18 cellular contexts compared by ENCODE assay signal in genomic region chr14:64447890-64448667, GRCh38. TPM values are rescaled to one million over a fixed set of nuclear protein-coding genes. Genes with fewer than 3 reads are reported as not detected.
DNase-seq lines count a peak whose midpoint lies in the region; ATAC-seq and TF ChIP-seq lines count a peak whose summit lies in the region.
"Had no signal": no experiment of that assay in that cellular context is flagged by ENCODE, and none has a peak within 500 bp of the region (broad histone marks: within the 10 kb centered on the region; RNA-seq: fewer than 3 reads in every experiment).

No MANE protein-coding gene starts in this region.

- TF ChIP-seq CTCF in nephron progenitor cell (IDR thresholded peaks at IDR 0.05), result no peak

- CTCF ChIA-PET in activated naive CD4-positive, alpha-beta T cell treated with anti-CD3 and anti-CD28 coated beads for 36 hours (lab: Charles Lee), result interaction anchor here (0.9 to 1.3 kb wide), 4 partner anchors 18 to 189 kb away, joined by 3 to 6 read pairs (median 4); no protein-coding TSS in a partner anchor

- intact Hi-C loops in activated naive CD4-positive, alpha-beta T cell treated with anti-CD3 and anti-CD28 coated beads for 36 hours (cut with micrococcal nuclease), result loop anchor here (5.0 kb wide), 1 partner anchor 64 kb away; no protein-coding TSS in a partner anchor

- no peak for ATAC-seq in activated naive CD4-positive, alpha-beta T cell treated with anti-CD3 and anti-CD28 coated beads, Interleukin-2, amount 50 U/mL, for 72 hours
- ATAC-seq in HG03565 (IDR thresholded peaks at IDR 0.05; ENCODE audit: unreplicated experiment), result no peak
- ATAC-seq: left lobe of liver, right lobe of liver, T-helper 17 cell had no signal

- no peaks in the 10 kb centered on the region for H3K27me3 Mint-ChIP-seq in activated naive CD4-positive, alpha-beta T cell treated with anti-CD3 and anti-CD28 coated beads for 36 hours (ENCODE audit: low read depth)
- H3K27me3 Mint-ChIP-seq in nephron progenitor cell (ENCODE audit: low read depth, poor library complexity), result no peaks in the 10 kb centered on the region
- H3K27me3 Mint-ChIP-seq: T-helper 17 cell had no signal

- H3K36me3 Mint-ChIP-seq in activated naive CD4-positive, alpha-beta T cell treated with anti-CD3 and anti-CD28 coated beads for 36 hours (ENCODE audit: low read depth), result peaks cover 43% of the 10 kb centered on the region
- H3K36me3 Mint-ChIP-seq in nephron progenitor cell (ENCODE audit: low read depth), result peaks cover 32% of the 10 kb centered on the region
- H3K36me3 Mint-ChIP-seq in activated naive CD4-positive, alpha-beta T cell treated with anti-CD3 and anti-CD28 coated beads, Interleukin-2, amount 50 U/mL, for 72 hours, result peaks cover 25 to 37% of the 10 kb centered on the region in 2 donors

- peaks cover 38% of the 10 kb centered on the region for H3K4me1 Mint-ChIP-seq in activated naive CD4-positive, alpha-beta T cell treated with anti-CD3 and anti-CD28 coated beads for 36 hours (ENCODE audit: low read depth)
- peaks cover 27% of the 10 kb centered on the region for H3K4me1 Mint-ChIP-seq in nephron progenitor cell

- DNase-seq in activated naive CD4-positive, alpha-beta T cell treated with anti-CD3 and anti-CD28 coated beads for 36 hours, result no peak
- no peak for DNase-seq in activated naive CD4-positive, alpha-beta T cell treated with Interleukin-2 at 50 U/mL for 16 hours
- no peak for DNase-seq in caudate nucleus (lab: John Stamatoyannopoulos, UW)
- no peak for DNase-seq in nephron progenitor cell
- DNase-seq in NCI-H345 treated with DMSO at 0.1 percent for 48 hours (lab: John Stamatoyannopoulos, UW; ENCODE audit: unreplicated experiment), result no peak
- no peak for DNase-seq in activated naive CD4-positive, alpha-beta T cell treated with anti-CD3 and anti-CD28 coated beads, Interleukin-2, amount 50 U/mL, for 72 hours (ENCODE audit: low spot score in 2 of 2)
- DNase-seq in effector CD4-positive, alpha-beta T cell, result no peak
- DNase-seq: activated CD4-positive, alpha-beta T cell treated with anti-CD3 and anti-CD28 coated beads for 4 hours; esophagus squamous epithelium; GOT3; NCI-H146; NCI-H510A; right lobe of liver; T-helper 17 cell had no signal

- peak overlapping the region; percentile 22 for H3K27ac ChIP-seq in caudate nucleus (ENCODE audit: low read depth, low read length)
- H3K27ac ChIP-seq: esophagus squamous epithelium, KMS-11, right lobe of liver had no signal

- peak overlapping the region; percentile 44 for H3K27ac Mint-ChIP-seq in activated naive CD4-positive, alpha-beta T cell treated with anti-CD3 and anti-CD28 coated beads for 36 hours
- peak overlapping the region; percentile 54 for H3K27ac Mint-ChIP-seq in nephron progenitor cell
- H3K27ac Mint-ChIP-seq in activated naive CD4-positive, alpha-beta T cell treated with anti-CD3 and anti-CD28 coated beads, Interleukin-2, amount 50 U/mL, for 72 hours, result peak overlapping the region in 1 of 2 donors; percentile 6

- H3K4me3 Mint-ChIP-seq in activated naive CD4-positive, alpha-beta T cell treated with anti-CD3 and anti-CD28 coated beads for 36 hours, result no peak overlapping the region
- H3K4me3 Mint-ChIP-seq in nephron progenitor cell, result no peak overlapping the region
- H3K4me3 Mint-ChIP-seq: neural crest cell, T-helper 17 cell had no signal

- no peaks in the 10 kb centered on the region for H3K9me3 Mint-ChIP-seq in activated naive CD4-positive, alpha-beta T cell treated with anti-CD3 and anti-CD28 coated beads for 36 hours
- no peaks in the 10 kb centered on the region for H3K9me3 Mint-ChIP-seq in nephron progenitor cell
- no peaks in the 10 kb centered on the region for H3K9me3 Mint-ChIP-seq in activated naive CD4-positive, alpha-beta T cell treated with anti-CD3 and anti-CD28 coated beads, Interleukin-2, amount 50 U/mL, for 72 hours
- H3K9me3 Mint-ChIP-seq: neural crest cell had no signal

RNA-seq across cellular contexts. Expression of gene AKAP5, which starts 17.2 kb away (rescaled TPM):
- under 1 TPM; 0.57 to 0.69 TPM for total RNA-seq in activated naive CD4-positive, alpha-beta T cell treated with anti-CD3 and anti-CD28 coated beads for 36 hours
- 1 to 10 TPM; 1.4 to 1.8 TPM for total RNA-seq in activated naive CD4-positive, alpha-beta T cell treated with anti-CD3 and anti-CD28 coated beads, Interleukin-2, amount 50 U/mL, for 72 hours

RNA-seq across cellular contexts. Expression of gene ZBTB25, which starts 55.6 kb away (rescaled TPM):
- total RNA-seq in activated naive CD4-positive, alpha-beta T cell treated with anti-CD3 and anti-CD28 coated beads for 36 hours, result 10 to 100 TPM; 22.6 to 23.5 TPM
- total RNA-seq in activated naive CD4-positive, alpha-beta T cell treated with anti-CD3 and anti-CD28 coated beads, Interleukin-2, amount 50 U/mL, for 72 hours, result 10 to 100 TPM; 38.1 to 50.7 TPM

RNA-seq across cellular contexts. Expression of gene ZBTB1, which starts 56.5 kb away (rescaled TPM):
- total RNA-seq in activated naive CD4-positive, alpha-beta T cell treated with anti-CD3 and anti-CD28 coated beads for 36 hours, result 10 to 100 TPM; 21.3 to 23.4 TPM
- total RNA-seq in activated naive CD4-positive, alpha-beta T cell treated with anti-CD3 and anti-CD28 coated beads, Interleukin-2, amount 50 U/mL, for 72 hours, result 10 to 100 TPM; 49.6 to 69.7 TPM

RNA-seq across cellular contexts. Expression of gene MTHFD1, which starts 59.9 kb away (rescaled TPM):
- total RNA-seq in activated naive CD4-positive, alpha-beta T cell treated with anti-CD3 and anti-CD28 coated beads for 36 hours, result 100 to 1,000 TPM; 240 to 247 TPM
- 100 to 1,000 TPM; 194 to 218 TPM for total RNA-seq in activated naive CD4-positive, alpha-beta T cell treated with anti-CD3 and anti-CD28 coated beads, Interleukin-2, amount 50 U/mL, for 72 hours
